13 cellular contexts compared by ENCODE assay signal in genomic region chr14:60509438-60510253, GRCh38. TPM values are rescaled to one million over a fixed set of nuclear protein-coding genes. Genes with fewer than 3 reads are reported as not detected.
DNase-seq lines count a peak whose midpoint lies in the region; ATAC-seq and TF ChIP-seq lines count a peak whose summit lies in the region.
"Had no signal": no experiment of that assay in that cellular context is flagged by ENCODE, and none has a peak within 500 bp of the region (broad histone marks: within the 10 kb centered on the region; RNA-seq: fewer than 3 reads in every experiment).

No MANE protein-coding gene starts in this region.

- peaks cover 2% of the 10 kb centered on the region for H3K9me3 ChIP-seq in WERI-Rb-1 (ENCODE audit: severe bottlenecking)
- H3K9me3 ChIP-seq in iPS-20b (ENCODE audit: insufficient read depth, low read depth, low read length), result peaks cover 9% of the 10 kb centered on the region
- H3K9me3 ChIP-seq in CD8-positive, alpha-beta memory T cell (ENCODE audit: low read length), result no peaks in the 10 kb centered on the region
- H3K9me3 ChIP-seq: mucosa of descending colon, SJCRH30 had no signal

- peaks cover 49% of the 10 kb centered on the region for H3K4me1 ChIP-seq in iPS-20b (ENCODE audit: insufficient read depth, low read length)
- no peaks in the 10 kb centered on the region for H3K4me1 ChIP-seq in CD8-positive, alpha-beta memory T cell (ENCODE audit: insufficient read depth, low read length)
- H3K4me1 ChIP-seq: SJCRH30 had no signal

- H3K36me3 Mint-ChIP-seq in activated naive CD4-positive, alpha-beta T cell treated with anti-CD3 and anti-CD28 coated beads, Interleukin-2, amount 10 ng/mL, durations not matched to agents 7 days and 5 days, result peaks cover 6% of the 10 kb centered on the region
- H3K36me3 Mint-ChIP-seq in activated naive CD4-positive, alpha-beta T cell treated with anti-CD3 and anti-CD28 coated beads for 36 hours (ENCODE audit: low read depth), result no peaks in the 10 kb centered on the region
- H3K36me3 Mint-ChIP-seq in CD8-positive, alpha-beta memory T cell, result no peaks in the 10 kb centered on the region

- H3K9me3 Mint-ChIP-seq in activated naive CD4-positive, alpha-beta T cell treated with anti-CD3 and anti-CD28 coated beads, Interleukin-2, amount 10 ng/mL, durations not matched to agents 7 days and 5 days, result no peaks in the 10 kb centered on the region
- H3K9me3 Mint-ChIP-seq in activated naive CD4-positive, alpha-beta T cell treated with anti-CD3 and anti-CD28 coated beads for 36 hours, result no peaks in the 10 kb centered on the region
- H3K9me3 Mint-ChIP-seq in stimulated activated naive CD8-positive, alpha-beta T cell treated with anti-CD3 and anti-CD28 coated beads, Interleukin-15, amount 100 ng/mL, for 72 hours, result no peaks in the 10 kb centered on the region
- H3K9me3 Mint-ChIP-seq in CD8-positive, alpha-beta memory T cell, result peaks cover 0 to 4% (median 2%) of the 10 kb centered on the region in 5 donors

- TF ChIP-seq CTCF in WERI-Rb-1 (IDR thresholded peaks at IDR 0.05; ENCODE audit: low read depth, low read length), result no peak

- DNase-seq in activated naive CD4-positive, alpha-beta T cell treated with anti-CD3 and anti-CD28 coated beads, Interleukin-2, amount 10 ng/mL, durations not matched to agents 7 days and 5 days, result no peak
- no peak for DNase-seq in activated naive CD4-positive, alpha-beta T cell treated with anti-CD3 and anti-CD28 coated beads for 36 hours
- peak; percentile 41 for DNase-seq in WERI-Rb-1
- DNase-seq in stimulated activated naive CD8-positive, alpha-beta T cell treated with anti-CD3 and anti-CD28 coated beads, Interleukin-15, amount 100 ng/mL, for 72 hours, result no peak
- no peak for DNase-seq in CD8-positive, alpha-beta memory T cell
- no peak for DNase-seq in NOMO-1 treated with dmso at 0.1 percent for 144 hours (lab: John Stamatoyannopoulos, UW; ENCODE audit: unreplicated experiment)
- DNase-seq in NCI-H82 (lab: John Stamatoyannopoulos, UW), result no peak
- DNase-seq: cerebellar nuclear complex, KBM-7, mucosa of descending colon, NCI-H446 treated with DMSO at 0.1 percent for 48 hours, SJCRH30 had no signal

- peaks cover 91% of the 10 kb centered on the region for H3K27me3 Mint-ChIP-seq in activated naive CD4-positive, alpha-beta T cell treated with anti-CD3 and anti-CD28 coated beads, Interleukin-2, amount 10 ng/mL, durations not matched to agents 7 days and 5 days
- peaks cover 83% of the 10 kb centered on the region for H3K27me3 Mint-ChIP-seq in activated naive CD4-positive, alpha-beta T cell treated with anti-CD3 and anti-CD28 coated beads for 36 hours (ENCODE audit: low read depth)
- peaks cover 94% of the 10 kb centered on the region for H3K27me3 Mint-ChIP-seq in stimulated activated naive CD8-positive, alpha-beta T cell treated with anti-CD3 and anti-CD28 coated beads, Interleukin-15, amount 100 ng/mL, for 72 hours
- peaks cover 76 to 90% of the 10 kb centered on the region in 2 donors for H3K27me3 Mint-ChIP-seq in CD8-positive, alpha-beta memory T cell

- H3K27ac Mint-ChIP-seq in activated naive CD4-positive, alpha-beta T cell treated with anti-CD3 and anti-CD28 coated beads, Interleukin-2, amount 10 ng/mL, durations not matched to agents 7 days and 5 days, result peak overlapping the region; percentile 14
- H3K27ac Mint-ChIP-seq in activated naive CD4-positive, alpha-beta T cell treated with anti-CD3 and anti-CD28 coated beads for 36 hours, result no peak overlapping the region
- peak overlapping the region in 1 of 2 donors; percentile 27 for H3K27ac Mint-ChIP-seq in stimulated activated naive CD8-positive, alpha-beta T cell treated with anti-CD3 and anti-CD28 coated beads, Interleukin-15, amount 100 ng/mL, for 72 hours
- H3K27ac Mint-ChIP-seq in CD8-positive, alpha-beta memory T cell, result no peak overlapping the region

- POLR2A ChIA-PET in CD8-positive, alpha-beta memory T cell (lab: Charles Lee), result no interaction called here

- H3K9ac ChIP-seq in iPS-20b (ENCODE audit: low read depth, low read length), result no peak overlapping the region

- H3K36me3 ChIP-seq in WERI-Rb-1 (no peaks in the 10 kb centered on the region; the same call in 1 of the 2 replicates), iPS-20b (ENCODE audit: insufficient read depth, low read depth, low read length) (no peaks in the 10 kb centered on the region)
- H3K36me3 ChIP-seq in CD8-positive, alpha-beta memory T cell (ENCODE audit: insufficient read depth, low read length), result no peaks in the 10 kb centered on the region
- H3K36me3 ChIP-seq: SJCRH30 had no signal

- H3K4me3 Mint-ChIP-seq in activated naive CD4-positive, alpha-beta T cell treated with anti-CD3 and anti-CD28 coated beads, Interleukin-2, amount 10 ng/mL, durations not matched to agents 7 days and 5 days, result peak overlapping the region; percentile 12
- H3K4me3 Mint-ChIP-seq in activated naive CD4-positive, alpha-beta T cell treated with anti-CD3 and anti-CD28 coated beads for 36 hours, result no peak overlapping the region
- H3K4me3 Mint-ChIP-seq in stimulated activated naive CD8-positive, alpha-beta T cell treated with anti-CD3 and anti-CD28 coated beads, Interleukin-15, amount 100 ng/mL, for 72 hours, result peak overlapping the region; percentile 42 to 64
- H3K4me3 Mint-ChIP-seq in CD8-positive, alpha-beta memory T cell, result peak overlapping the region in 2 of 7 donors; percentile 1 to 65

- H3K27ac ChIP-seq in WERI-Rb-1, result peak overlapping the region; percentile 42; the same call in 1 of the 2 replicates
- H3K27ac ChIP-seq in iPS-20b (ENCODE audit: low read length), result no peak overlapping the region
- no peak overlapping the region for H3K27ac ChIP-seq in CD8-positive, alpha-beta memory T cell (ENCODE audit: low read depth, low read length)
- H3K27ac ChIP-seq: SJCRH30 had no signal

- no peak for ATAC-seq in stimulated activated naive CD8-positive, alpha-beta T cell treated with anti-CD3 and anti-CD28 coated beads, Interleukin-15, amount 100 ng/mL, for 72 hours
- ATAC-seq: mucosa of descending colon had no signal

- H3K27me3 ChIP-seq in WERI-Rb-1 (ENCODE audit: insufficient read depth, low read depth, severe bottlenecking), result no peaks in the 10 kb centered on the region
- H3K27me3 ChIP-seq in iPS-20b (ENCODE audit: insufficient read depth, low read length), result peaks cover 100% of the 10 kb centered on the region
- H3K27me3 ChIP-seq in CD8-positive, alpha-beta memory T cell (ENCODE audit: insufficient read depth, low read length, poor library complexity, severe bottlenecking), result peaks cover 64% of the 10 kb centered on the region
- H3K27me3 ChIP-seq: SJCRH30 had no signal

- CTCF ChIA-PET in activated naive CD4-positive, alpha-beta T cell treated with anti-CD3 and anti-CD28 coated beads, Interleukin-2, amount 10 ng/mL, durations not matched to agents 7 days and 5 days (lab: Charles Lee), result interaction anchor here (0.7 to 0.9 kb wide), 2 partner anchors 14 to 141 kb away, joined by 3 to 4 read pairs; no protein-coding TSS in a partner anchor
- CTCF ChIA-PET in activated naive CD4-positive, alpha-beta T cell treated with anti-CD3 and anti-CD28 coated beads for 36 hours (lab: Charles Lee), result no interaction called here
- CTCF ChIA-PET in CD8-positive, alpha-beta memory T cell (lab: Charles Lee), result no interaction called here

- peaks cover 9% of the 10 kb centered on the region for H3K4me1 Mint-ChIP-seq in activated naive CD4-positive, alpha-beta T cell treated with anti-CD3 and anti-CD28 coated beads, Interleukin-2, amount 10 ng/mL, durations not matched to agents 7 days and 5 days
- peaks cover 33% of the 10 kb centered on the region for H3K4me1 Mint-ChIP-seq in activated naive CD4-positive, alpha-beta T cell treated with anti-CD3 and anti-CD28 coated beads for 36 hours (ENCODE audit: low read depth)
- peaks cover 46% of the 10 kb centered on the region for H3K4me1 Mint-ChIP-seq in stimulated activated naive CD8-positive, alpha-beta T cell treated with anti-CD3 and anti-CD28 coated beads, Interleukin-15, amount 100 ng/mL, for 72 hours
- H3K4me1 Mint-ChIP-seq in CD8-positive, alpha-beta memory T cell, result peaks cover 18 to 47% (median 29%) of the 10 kb centered on the region in 3 donors

- intact Hi-C loops in activated naive CD4-positive, alpha-beta T cell treated with anti-CD3 and anti-CD28 coated beads for 36 hours (cut with micrococcal nuclease), result loop anchor here (5.0 to 10.0 kb wide), 2 partner anchors 262 to 315 kb away; partner anchors contain the start of gene PPM1A

- H3K4me3 ChIP-seq in WERI-Rb-1 (ENCODE audit: low read depth, low read length) (peak overlapping the region; percentile 73), iPS-20b (ENCODE audit: low read length) (peak overlapping the region; percentile 64; the same call in 1 of the 2 replicates)
- no peak overlapping the region for H3K4me3 ChIP-seq in CD8-positive, alpha-beta memory T cell (ENCODE audit: low read length)
- H3K4me3 ChIP-seq: mucosa of descending colon, SJCRH30 had no signal

RNA-seq across cellular contexts. Expression of gene SIX6, which starts 0.7 kb away (rescaled TPM):
- not detected for total RNA-seq in activated naive CD4-positive, alpha-beta T cell treated with anti-CD3 and anti-CD28 coated beads for 36 hours
- total RNA-seq in CD8-positive, alpha-beta memory T cell, result not detected
- polyA plus RNA-seq in CD8-positive, alpha-beta memory T cell, result not detected
- total RNA-seq: mucosa of descending colon, SJCRH30 had no signal

RNA-seq across cellular contexts. Expression of gene C14orf39, which starts 23.8 kb away (rescaled TPM):
- not detected for total RNA-seq in activated naive CD4-positive, alpha-beta T cell treated with anti-CD3 and anti-CD28 coated beads for 36 hours
- not detected for total RNA-seq in CD8-positive, alpha-beta memory T cell
- polyA plus RNA-seq in CD8-positive, alpha-beta memory T cell, result not detected
